In genomic region chr7:36855330-36855729, GRCh38 we compare ENCODE assay signal across 17 cellular contexts.
DNase-seq lines count a peak whose midpoint lies in the region; ATAC-seq and TF ChIP-seq lines count a peak whose summit lies in the region.
"Had no signal": no experiment of that assay in that cellular context is flagged by ENCODE, and none has a peak within 500 bp of the region (broad histone marks: within the 10 kb centered on the region; RNA-seq: fewer than 3 reads in every experiment).

No MANE protein-coding gene starts in this region.

- no peak overlapping the region for H3K4me3 ChIP-seq in mammary epithelial cell (replicated peaks in 1 of 3; ENCODE audit: insufficient read depth in 1 of 3, low read depth in 2 of 3, low read length in 3 of 3)
- H3K4me3 ChIP-seq in lower leg skin (ENCODE audit: low read depth, poor library complexity, severe bottlenecking), result no peak overlapping the region

- dilution Hi-C loops in mammary epithelial cell (cut with HindIII; ENCODE audit: low sequenced_read_pairs), result no loop called here

- no peaks in the 10 kb centered on the region for H3K4me1 Mint-ChIP-seq in mesothelial cell of epicardium

- H3K4me1 ChIP-seq in mammary epithelial cell (ENCODE audit: insufficient read depth, low read length), result peaks cover 16% of the 10 kb centered on the region

- no peak for TF ChIP-seq CTCF in RWPE1 (conservative IDR thresholded peaks at IDR 0.05; ENCODE audit: low read depth)
- TF ChIP-seq CTCF in mammary epithelial cell (conservative IDR thresholded peaks at IDR 0.05 in 1 of 2, IDR thresholded peaks at IDR 0.05 in 1 of 2; ENCODE audit: extremely low read depth in 1 of 2, insufficient read depth in 1 of 2, low read depth in 1 of 2, low read length in 2 of 2), result peak in 1 of 2 donors; percentile 10
- TF ChIP-seq CTCF in lower leg skin (IDR thresholded peaks at IDR 0.05), result no peak
- TF ChIP-seq CTCF in mesothelial cell of epicardium (IDR thresholded peaks at IDR 0.05; ENCODE audit: unreplicated experiment), result no peak

- CTCF ChIA-PET in RWPE1 (lab: Yijun Ruan, JAX), result interaction anchor here (0.8 kb wide), 1 partner anchor 26 kb away, joined by 3 read pairs; no protein-coding TSS in a partner anchor
- CTCF ChIA-PET in mammary epithelial cell (lab: Charles Lee; ENCODE audit: low non-redundant PET), result no interaction called here

- H3K9me3 Mint-ChIP-seq in mesothelial cell of epicardium, result no peaks in the 10 kb centered on the region
- H3K9me3 Mint-ChIP-seq: CD8-positive, alpha-beta T cell had no signal

- no peaks in the 10 kb centered on the region for H3K9me3 ChIP-seq in mammary epithelial cell (replicated peaks; ENCODE audit: insufficient read depth, low read length)

- in situ Hi-C loops in mammary epithelial cell (cut with MboI; ENCODE audit: low sequenced_read_pairs in 2 of 2), result loop anchor here in 1 of 2 donors (25.0 kb wide), 1 partner anchor 368 kb away; no protein-coding TSS in a partner anchor

- no peaks in the 10 kb centered on the region for H4K20me1 ChIP-seq in mammary epithelial cell (ENCODE audit: insufficient read depth, low read length)

- H3K27ac ChIP-seq in RWPE1 (no peak overlapping the region), mammary epithelial cell (ENCODE audit: insufficient read depth, low read depth, low read length) (peak overlapping the region; percentile 91), epithelial cell of prostate (peak overlapping the region; percentile 13)

- intact Hi-C loops in mammary epithelial cell (cut with micrococcal nuclease) (loop anchor here (2.0 to 10.0 kb wide), 3 partner anchors 35 to 171 kb away; no protein-coding TSS in a partner anchor), lower leg skin (cut with DNase I; ENCODE audit: low total_unique reads) (no loop called here)

- DNase-seq in RWPE1 (ENCODE audit: low spot score) (peak; percentile 76), mammary epithelial cell (peak; percentile 99), epithelial cell of prostate (ENCODE audit: low read depth, low spot score) (peak; percentile 52), lower leg skin (ENCODE audit: low spot score in 2 of 2) (peak; percentile 77 to 90), NCI-H187 treated with DMSO at 0.1 percent for 48 hours (lab: John Stamatoyannopoulos, UW) (no peak), NCI-H2227 (lab: John Stamatoyannopoulos, UW; ENCODE audit: unreplicated experiment) (no peak), mesothelial cell of epicardium (ENCODE audit: low spot score in 2 of 2, unreplicated experiment in 2 of 2) (no peak)
- DNase-seq: CD8-positive, alpha-beta T cell; COR-L47; DMS153; DMS79 treated with DMSO at 0.1 percent for 48 hours; EL; HCEC 1CT; HFFc6 had no signal

- H3K79me2 ChIP-seq in mammary epithelial cell (ENCODE audit: insufficient read depth, low read length), result no peaks in the 10 kb centered on the region

- 2% methylated on average over 12 of the region's 15 CpGs for WGBS in mammary epithelial cell (ENCODE audit: low coverage, missing lambda C conversion rate)
- WGBS in lower leg skin, 2 donors, result 71 to 75% methylated on average over 15 of the region's 15 CpGs

- peak overlapping the region; percentile 64 for H3K9ac ChIP-seq in mammary epithelial cell (ENCODE audit: insufficient read depth, low read length)

- H3K27ac Mint-ChIP-seq in mesothelial cell of epicardium, result no peak overlapping the region
- H3K27ac Mint-ChIP-seq: CD8-positive, alpha-beta T cell; HFFc6 had no signal

- H3K36me3 Mint-ChIP-seq in mesothelial cell of epicardium, result no peaks in the 10 kb centered on the region

- H3K27me3 Mint-ChIP-seq in mesothelial cell of epicardium (ENCODE audit: low read depth), result no peaks in the 10 kb centered on the region

- POLR2A ChIA-PET in RWPE1 (lab: Yijun Ruan, JAX; ENCODE audit: low non-redundant PET), result no interaction called here

- ATAC-seq in GM18870 (IDR thresholded peaks at IDR 0.05; ENCODE audit: unreplicated experiment), result no peak
- ATAC-seq: CD8-positive, alpha-beta T cell; HepG2 had no signal

- H2AFZ ChIP-seq in mammary epithelial cell (ENCODE audit: low read depth, low read length), result peak overlapping the region; percentile 89

- peak overlapping the region; percentile 60 for H3K4me2 ChIP-seq in mammary epithelial cell (ENCODE audit: insufficient read depth, low read depth, low read length)

- TF ChIP-seq POLR2A in lower leg skin (IDR thresholded peaks at IDR 0.05), result no peak

- BruUV-seq in mammary epithelial cell (replicated peaks; lab: Mats Ljungman, UMichigan), result no TSS peak

- H3K4me3 Mint-ChIP-seq in mesothelial cell of epicardium, result no peak overlapping the region
- H3K4me3 Mint-ChIP-seq: CD14-positive monocyte; CD8-positive, alpha-beta T cell; HFFc6 had no signal

- no peaks in the 10 kb centered on the region for H3K27me3 ChIP-seq in mammary epithelial cell (ENCODE audit: insufficient read depth, low read length)

- H3K36me3 ChIP-seq in mammary epithelial cell (ENCODE audit: insufficient read depth, low read length), result no peaks in the 10 kb centered on the region

Comparison
In these comparisons a context has a peak if more than half of its experiments do, and no peak if none do; other contexts are left out.
1. DNase-seq: peak in RWPE1 (single experiment), mammary epithelial cell (single experiment), epithelial cell of prostate (single experiment) and lower leg skin (2 of 2); none in NCI-H187 treated with DMSO at 0.1 percent for 48 hours (single experiment), NCI-H2227 (single experiment) and mesothelial cell of epicardium (0 of 2).